12 cellular contexts compared by ENCODE assay signal in genomic region chr14:26204362-26204953, GRCh38.
DNase-seq lines count a peak whose midpoint lies in the region; ATAC-seq, FAIRE-seq and TF ChIP-seq lines count a peak whose summit lies in the region.
"Had no signal": no experiment of that assay in that cellular context is flagged by ENCODE, and none has a peak within 500 bp of the region (broad histone marks: within the 10 kb centered on the region; RNA-seq: fewer than 3 reads in every experiment).

No MANE protein-coding gene starts in this region.

- H3K27ac ChIP-seq in breast epithelium (peak overlapping the region; percentile 33 to 62), aorta (ENCODE audit: low read depth in 1 of 2, low read length in 2 of 2) (no peak overlapping the region)

- H3K9me3 Mint-ChIP-seq in MCF 10A (ENCODE audit: unreplicated experiment), result peaks cover 7% of the 10 kb centered on the region
- H3K9me3 Mint-ChIP-seq in glutamatergic neuron (ENCODE audit: unreplicated experiment), result no peaks in the 10 kb centered on the region
- no peaks in the 10 kb centered on the region for H3K9me3 Mint-ChIP-seq in neural crest cell

- no peak overlapping the region for H3K4me3 Mint-ChIP-seq in MCF 10A (ENCODE audit: unreplicated experiment)
- peak overlapping the region; percentile 87 for H3K4me3 Mint-ChIP-seq in glutamatergic neuron (ENCODE audit: unreplicated experiment)
- H3K4me3 Mint-ChIP-seq in neural crest cell, result peak overlapping the region; percentile 90
- H3K4me3 Mint-ChIP-seq: activated CD4-positive, alpha-beta T cell treated with anti-CD3 and anti-CD28 coated beads, Interleukin-2, amount 10 ng/mL, durations not matched to agents 24 days and 14 days had no signal

- no TSS peak for BruUV-seq in MCF 10A (replicated peaks; lab: Mats Ljungman, UMichigan)

- CTCF ChIA-PET in MCF 10A (lab: Yijun Ruan, JAX), result interaction anchor here (0.5 kb wide), 1 partner anchor 41 kb away, joined by 4 read pairs; no protein-coding TSS in a partner anchor

- no peak for DNase-seq in breast epithelium (ENCODE audit: low spot score in 2 of 2)
- DNase-seq in MCF 10A (ENCODE audit: unreplicated experiment), result no peak
- DNase-seq in glutamatergic neuron, result no peak
- peak; percentile 18 for DNase-seq in neural crest cell (ENCODE audit: low read depth, low spot score)
- DNase-seq in aorta, result no peak
- no peak for DNase-seq in stimulated activated CD4-positive, alpha-beta T cell treated with anti-CD3 and anti-CD28 coated beads, Interleukin-12 subunit alpha, Interleukin-12 subunit beta, amount 100 ng/mL, for 4 hours
- no peak for DNase-seq in AG08396 (ENCODE audit: low spot score)
- DNase-seq in GM12892 (ENCODE audit: insufficient read length), result no peak
- DNase-seq: ACHN; activated CD4-positive, alpha-beta T cell treated with anti-CD3 and anti-CD28 coated beads, Interleukin-2, amount 10 ng/mL, durations not matched to agents 24 days and 14 days; amniotic stem cell had no signal

- H3K9me3 ChIP-seq in breast epithelium (no peaks in the 10 kb centered on the region), aorta (ENCODE audit: control insufficient read depth, low read length) (no peaks in the 10 kb centered on the region)

- FAIRE-seq in GM12892 (lab: Jason Lieb, UNC), result no peak

- peak; percentile 48 for ATAC-seq in aorta (ENCODE audit: low FRiP score)
- ATAC-seq: Panc1 had no signal

- TF ChIP-seq CTCF in breast epithelium (IDR thresholded peaks at IDR 0.05) (no peak), MCF 10A (IDR thresholded peaks at IDR 0.05; ENCODE audit: unreplicated experiment) (no peak), glutamatergic neuron (IDR thresholded peaks at IDR 0.05; ENCODE audit: partially characterized antibody, unreplicated experiment) (no peak), neural crest cell (conservative IDR thresholded peaks at IDR 0.05) (no peak)

- H3K4me3 ChIP-seq in breast epithelium (peak overlapping the region; percentile 43 to 56 (median 51)), aorta (ENCODE audit: low read length in 2 of 2) (peak overlapping the region; percentile 46 to 72)

- intact Hi-C loops in breast epithelium (cut with DNase I; ENCODE audit: low total_unique reads) (no loop called here), MCF 10A (cut with micrococcal nuclease) (no loop called here), aorta (cut with DNase I) (no loop called here)

- H3K4me1 ChIP-seq in breast epithelium (no peaks in the 10 kb centered on the region), aorta (ENCODE audit: control insufficient read depth in 1 of 2, insufficient read depth in 2 of 2, low read length in 2 of 2) (no peaks in the 10 kb centered on the region)

- H3K27ac Mint-ChIP-seq in MCF 10A (ENCODE audit: low read depth, unreplicated experiment) (no peak overlapping the region), glutamatergic neuron (ENCODE audit: unreplicated experiment) (peak overlapping the region; percentile 93), neural crest cell (ENCODE audit: unreplicated experiment) (peak overlapping the region; percentile 69)
- H3K27ac Mint-ChIP-seq: activated CD4-positive, alpha-beta T cell treated with anti-CD3 and anti-CD28 coated beads, Interleukin-2, amount 10 ng/mL, durations not matched to agents 24 days and 14 days had no signal

- H3K4me1 Mint-ChIP-seq in MCF 10A (ENCODE audit: insufficient read depth, unreplicated experiment), result no peaks in the 10 kb centered on the region
- H3K4me1 Mint-ChIP-seq in glutamatergic neuron (ENCODE audit: low read depth, unreplicated experiment), result peaks cover 16% of the 10 kb centered on the region
- H3K4me1 Mint-ChIP-seq in neural crest cell, result peaks cover 30% of the 10 kb centered on the region
- H3K4me1 Mint-ChIP-seq: activated CD4-positive, alpha-beta T cell treated with anti-CD3 and anti-CD28 coated beads, Interleukin-2, amount 10 ng/mL, durations not matched to agents 24 days and 14 days had no signal

- H3K27me3 ChIP-seq in breast epithelium (peaks cover 0 to 10% of the 10 kb centered on the region in 2 donors), aorta (ENCODE audit: control insufficient read depth in 1 of 2, insufficient read depth in 2 of 2, low read length in 1 of 2) (no peaks in the 10 kb centered on the region)

- WGBS in aorta, 2 donors, result 16 to 20% methylated on average over 13 of the region's 13 CpGs

- no peak for TF ChIP-seq POLR2A in breast epithelium (IDR thresholded peaks at IDR 0.05)
- no peak for TF ChIP-seq POLR2A in GM12892 (IDR thresholded peaks at IDR 0.05; ENCODE audit: low read depth, low read length)

- H3K36me3 ChIP-seq in breast epithelium (no peaks in the 10 kb centered on the region), aorta (ENCODE audit: control insufficient read depth in 1 of 2, insufficient read depth in 2 of 2, low read length in 1 of 2) (no peaks in the 10 kb centered on the region)

- H3K36me3 Mint-ChIP-seq in MCF 10A (ENCODE audit: insufficient read depth, unreplicated experiment) (no peaks in the 10 kb centered on the region), glutamatergic neuron (ENCODE audit: unreplicated experiment) (no peaks in the 10 kb centered on the region), neural crest cell (ENCODE audit: low read depth) (peaks cover 2% of the 10 kb centered on the region)

- POLR2A ChIA-PET in MCF 10A (lab: Yijun Ruan, JAX), result no interaction called here

- H3K27me3 Mint-ChIP-seq in MCF 10A (ENCODE audit: insufficient read depth, unreplicated experiment), result peaks cover 23% of the 10 kb centered on the region
- H3K27me3 Mint-ChIP-seq in glutamatergic neuron (ENCODE audit: unreplicated experiment), result no peaks in the 10 kb centered on the region
- peaks cover 10% of the 10 kb centered on the region for H3K27me3 Mint-ChIP-seq in neural crest cell (ENCODE audit: low read depth)

Comparison
In these comparisons a context has a peak if more than half of its experiments do, and no peak if none do; other contexts are left out.
1. H3K27ac ChIP-seq: peak in breast epithelium (2 of 2); none in aorta (0 of 2).